21 cellular contexts compared by ENCODE assay signal in the genomic region with DNA sequence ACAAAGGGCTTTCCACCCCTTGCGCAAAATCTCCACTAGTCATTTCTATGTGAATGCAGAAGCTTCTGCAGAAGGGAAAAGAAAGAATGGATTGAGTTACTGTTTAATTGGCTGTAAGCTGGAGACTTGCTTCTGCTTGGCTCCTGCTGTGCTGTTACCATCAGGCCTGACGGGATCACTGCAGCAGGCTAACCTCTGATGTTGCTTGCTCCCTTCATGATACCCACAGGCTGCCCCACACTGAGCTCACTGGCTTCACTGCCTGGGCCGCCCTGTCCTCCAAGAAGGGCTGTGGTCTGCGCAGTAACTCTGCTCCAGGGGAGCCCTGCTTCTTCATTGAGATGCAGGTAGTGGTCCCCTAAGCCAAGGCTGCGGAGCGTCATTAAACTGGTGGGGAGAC.
DNase-seq lines count a peak whose midpoint lies in the region; TF ChIP-seq lines count a peak whose summit lies in the region.
"Had no signal": no experiment of that assay in that cellular context is flagged by ENCODE, and none has a peak within 500 bp of the region (broad histone marks: within the 10 kb centered on the region; RNA-seq: fewer than 3 reads in every experiment).

No MANE protein-coding gene starts in this region.

- CTCF ChIA-PET in HEK293 (lab: Yijun Ruan, JAX) = no interaction called here

- H3K9me3 ChIP-seq in HEK293 (ENCODE audit: control insufficient read depth, insufficient read depth, low read depth, low read length) = no peaks in the 10 kb centered on the region
- H3K9me3 ChIP-seq: neutrophil, right atrium auricular region, thoracic aorta had no signal

- peak overlapping the region in 4 of 5 experiments; percentile 1 to 64 (median 36) for H3K4me3 Mint-ChIP-seq in brain
- H3K4me3 Mint-ChIP-seq: activated naive CD4-positive, alpha-beta T cell treated with anti-CD3 and anti-CD28 coated beads, Interleukin-2, amount 50 U/mL, for 24 hours; T-helper 1 cell treated with Interleukin-12 subunit alpha and Interleukin-12 subunit beta and Interleukin-4 antibody, amounts not matched to agents 30 μg/mL and 1 μg/mL, for 36 hours had no signal

- no peak overlapping the region for H3K4me3 ChIP-seq in HEK293 (ENCODE audit: low read depth, low read length)
- H3K4me3 ChIP-seq: right atrium auricular region, thoracic aorta had no signal

- H3K27ac ChIP-seq in HEK293 (ENCODE audit: extremely low read depth, low read depth, low read length) = no peak overlapping the region
- H3K27ac ChIP-seq: epithelial cell of prostate, foreskin keratinocyte, neutrophil, right atrium auricular region, thoracic aorta, WERI-Rb-1 had no signal

- peaks cover 0 to 2% (median 0%) of the 10 kb centered on the region in 5 experiments for H3K9me3 Mint-ChIP-seq in brain
- H3K9me3 Mint-ChIP-seq: activated naive CD4-positive, alpha-beta T cell treated with anti-CD3 and anti-CD28 coated beads, Interleukin-2, amount 50 U/mL, for 24 hours; T-helper 1 cell treated with Interleukin-12 subunit alpha and Interleukin-12 subunit beta and Interleukin-4 antibody, amounts not matched to agents 30 μg/mL and 1 μg/mL, for 36 hours had no signal

- H3K36me3 Mint-ChIP-seq in brain = no peaks in the 10 kb centered on the region
- H3K36me3 Mint-ChIP-seq: activated naive CD4-positive, alpha-beta T cell treated with anti-CD3 and anti-CD28 coated beads, Interleukin-2, amount 50 U/mL, for 24 hours had no signal

- H3K27me3 Mint-ChIP-seq in brain = no peaks in the 10 kb centered on the region
- H3K27me3 Mint-ChIP-seq: activated naive CD4-positive, alpha-beta T cell treated with anti-CD3 and anti-CD28 coated beads, Interleukin-2, amount 50 U/mL, for 24 hours had no signal

- H3K4me1 ChIP-seq in HEK293 (ENCODE audit: control insufficient read depth, insufficient read depth, low read length) = no peaks in the 10 kb centered on the region
- H3K4me1 ChIP-seq: foreskin keratinocyte, right atrium auricular region had no signal

- H3K36me3 ChIP-seq in HEK293 (ENCODE audit: control insufficient read depth in 2 of 2, insufficient read depth in 1 of 2, low read length in 2 of 2) = no peaks in the 10 kb centered on the region
- H3K36me3 ChIP-seq: neutrophil, right atrium auricular region, thoracic aorta, WERI-Rb-1 had no signal

- TF ChIP-seq CTCF in HEK293 (tag by site-specific recombination; IDR thresholded peaks at IDR 0.05) = no peak
- no peak for TF ChIP-seq CTCF in brain (conservative IDR thresholded peaks at IDR 0.05)

- H3K4me1 Mint-ChIP-seq in brain = peaks cover 28% of the 10 kb centered on the region
- H3K4me1 Mint-ChIP-seq: activated naive CD4-positive, alpha-beta T cell treated with anti-CD3 and anti-CD28 coated beads, Interleukin-2, amount 50 U/mL, for 24 hours had no signal

- H3K27ac Mint-ChIP-seq in brain = peak overlapping the region; percentile 65 to 85 (median 71)
- H3K27ac Mint-ChIP-seq: activated naive CD4-positive, alpha-beta T cell treated with anti-CD3 and anti-CD28 coated beads, Interleukin-2, amount 50 U/mL, for 24 hours; T-helper 1 cell treated with Interleukin-12 subunit alpha and Interleukin-12 subunit beta and Interleukin-4 antibody, amounts not matched to agents 30 μg/mL and 1 μg/mL, for 36 hours had no signal

- DNase-seq in iPS DF 4.7 (ENCODE audit: extremely low read depth, low spot score) = peak; percentile 16
- peak; percentile 69 for DNase-seq in retina
- DNase-seq in superior temporal gyrus (ENCODE audit: extremely low spot score) = no peak
- no peak for DNase-seq in activated CD8-positive, alpha-beta memory T cell treated with anti-CD3 and anti-CD28 coated beads, Interleukin-2, amount 50 U/mL, for 4 hours
- DNase-seq in NCI-H345 treated with DMSO at 0.1 percent for 48 hours (lab: John Stamatoyannopoulos, UW; ENCODE audit: unreplicated experiment) = no peak
- DNase-seq: activated CD4-positive, alpha-beta T cell treated with anti-CD3 and anti-CD28 coated beads, Interleukin-2, amount 50 U/mL, for 48 hours; activated T-cell treated with anti-CD3 and anti-CD28 coated beads, Interleukin-2, amount 50 U/mL, for 1 hour; cortex of kidney; foreskin keratinocyte; Karpas-422; NCI-H1105 treated with DMSO at 0.1 percent for 48 hours; NCI-H2171; WERI-Rb-1 had no signal

- POLR2A ChIA-PET in HEK293 (lab: Yijun Ruan, JAX) = no interaction called here

TF ChIP-seq in HEK293, 187 proteins besides CTCF, POLR2A, EP300 and RAD21:
- TF ChIP-seq GLIS1 (tag by site-specific recombination; IDR thresholded peaks at IDR 0.05) (peak; percentile 44), ZBTB17 (tag by site-specific recombination; IDR thresholded peaks at IDR 0.05) (peak; percentile 56; the same call in 1 of the 2 replicates), TRIM28 (IDR thresholded peaks at IDR 0.05; ENCODE audit: borderline replicate concordance, low read length) (peak; percentile 56; the same call in 1 of the 2 replicates), ZNF664 (tag by site-specific recombination; IDR thresholded peaks at IDR 0.05) (no peak), TCF7L2 (IDR thresholded peaks at IDR 0.05; ENCODE audit: borderline replicate concordance, low read depth, low read length) (no peak), ZSCAN23 (tag by site-specific recombination; IDR thresholded peaks at IDR 0.05) (no peak), GLIS2 (tag by site-specific recombination; IDR thresholded peaks at IDR 0.05) (no peak), ZIC2 (tag by site-specific recombination; IDR thresholded peaks at IDR 0.05) (peak; percentile 87), ZNF610 (tag by site-specific recombination; IDR thresholded peaks at IDR 0.05; ENCODE audit: borderline replicate concordance) (no peak), ZNF585B (tag by site-specific recombination; IDR thresholded peaks at IDR 0.05) (no peak), ZNF175 (tag by site-specific recombination; IDR thresholded peaks at IDR 0.05) (no peak), SETDB1 (IDR thresholded peaks at IDR 0.05; ENCODE audit: insufficient read length, low read length) (no peak), OSR2 (tag by site-specific recombination; IDR thresholded peaks at IDR 0.05) (peak; percentile 83), BCL11A (tag by site-specific recombination; IDR thresholded peaks at IDR 0.05; ENCODE audit: low read depth) (no peak)

Comparison
In these comparisons a context has a peak if more than half of its experiments do, and no peak if none do; other contexts are left out.
1. DNase-seq: peak in iPS DF 4.7 (single experiment) and retina (single experiment); none in superior temporal gyrus (single experiment), activated CD8-positive, alpha-beta memory T cell treated with anti-CD3 and anti-CD28 coated beads, Interleukin-2, amount 50 U/mL, for 4 hours (single experiment) and NCI-H345 treated with DMSO at 0.1 percent for 48 hours (single experiment).